In the genomic region with DNA sequence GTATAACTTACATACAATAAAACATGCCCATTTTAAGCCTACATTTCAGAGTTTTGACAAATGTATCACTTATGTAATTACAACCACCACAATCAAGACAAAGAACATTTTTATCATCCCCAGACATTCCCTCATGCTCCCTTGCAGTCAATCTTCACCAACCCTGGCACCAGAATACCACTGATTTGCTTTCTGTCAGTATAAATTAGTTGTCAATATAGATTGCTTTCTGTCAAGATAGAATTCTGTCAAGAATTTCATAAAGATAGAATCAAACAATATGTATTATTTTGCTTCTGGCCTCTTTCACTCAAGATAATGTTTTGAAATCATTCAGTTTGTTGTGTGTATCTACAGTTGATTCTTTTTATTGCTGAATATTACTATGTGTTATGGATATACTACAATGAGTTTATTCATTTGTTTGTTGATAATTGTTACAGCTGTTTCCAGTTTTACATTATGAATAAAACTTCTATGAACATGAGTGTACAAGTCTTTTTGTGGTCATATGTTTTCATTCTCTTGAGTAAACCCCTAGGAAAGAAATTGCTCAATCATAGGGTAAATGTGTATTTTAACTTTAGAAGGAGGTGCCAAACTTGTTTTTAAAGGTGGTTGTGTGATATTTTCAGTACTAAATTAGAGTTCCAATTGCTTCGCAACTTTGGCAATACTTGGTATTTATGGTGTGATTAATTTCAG, we compare ENCODE assay signal across 1 cellular context.
TF ChIP-seq lines count a peak whose summit lies in the region.

No MANE protein-coding gene starts in this region.

TF ChIP-seq in IMR-90, 13 proteins besides CTCF, POLR2A, EP300 and RAD21:
- TF ChIP-seq SMC3 (IDR thresholded peaks at IDR 0.05; ENCODE audit: low read depth, low read length), result no peak
- TF ChIP-seq MAFK (IDR thresholded peaks at IDR 0.05; ENCODE audit: low read depth, low read length), result no peak
- TF ChIP-seq, protein P1, sequence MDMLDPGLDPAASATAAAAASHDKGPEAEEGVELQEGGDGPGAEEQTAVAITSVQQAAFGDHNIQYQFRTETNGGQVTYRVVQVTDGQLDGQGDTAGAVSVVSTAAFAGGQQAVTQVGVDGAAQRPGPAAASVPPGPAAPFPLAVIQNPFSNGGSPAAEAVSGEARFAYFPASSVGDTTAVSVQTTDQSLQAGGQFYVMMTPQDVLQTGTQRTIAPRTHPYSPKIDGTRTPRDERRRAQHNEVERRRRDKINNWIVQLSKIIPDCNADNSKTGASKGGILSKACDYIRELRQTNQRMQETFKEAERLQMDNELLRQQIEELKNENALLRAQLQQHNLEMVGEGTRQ (IDR thresholded peaks at IDR 0.05; ENCODE audit: low read depth, low read length), result no peak
- TF ChIP-seq BHLHE40 (IDR thresholded peaks at IDR 0.05; ENCODE audit: low read depth, low read length), result no peak
- 0 out of 2 replicates have a peak, but pooled peaks have one; percentile 6 for TF ChIP-seq RFX5 (IDR thresholded peaks at IDR 0.05; ENCODE audit: low read depth, low read length)
- peak; percentile 71 for TF ChIP-seq CEBPB (IDR thresholded peaks at IDR 0.05; ENCODE audit: low read depth, low read length)
